Comparison of ENCODE assay signal across 17 cellular contexts in genomic region chr2:236240228-236240990, GRCh38. TPM values are rescaled to one million over a fixed set of nuclear protein-coding genes. Genes with fewer than 3 reads are reported as not detected.
DNase-seq lines count a peak whose midpoint lies in the region; ATAC-seq and TF ChIP-seq lines count a peak whose summit lies in the region.
"Had no signal": no experiment of that assay in that cellular context is flagged by ENCODE, and none has a peak within 500 bp of the region (broad histone marks: within the 10 kb centered on the region; RNA-seq: fewer than 3 reads in every experiment).

No MANE protein-coding gene starts in this region.

- WGBS in psoas muscle, 3 donors, result 25 to 43% (median 29%) methylated on average over 15 of the region's 15 CpGs

- no peak for TF ChIP-seq CTCF in WTC11 (IDR thresholded peaks at IDR 0.05)
- TF ChIP-seq CTCF in left ventricle myocardium inferior (IDR thresholded peaks at IDR 0.05; ENCODE audit: borderline replicate concordance), result no peak
- TF ChIP-seq CTCF in psoas muscle (IDR thresholded peaks at IDR 0.05), result no peak

- H3K4me1 Mint-ChIP-seq in WTC11, result peaks cover 39% of the 10 kb centered on the region
- H3K4me1 Mint-ChIP-seq in activated CD8-positive, alpha-beta T cell treated with anti-CD3 and anti-CD28 coated beads, Interleukin-2, amount 10 ng/mL, durations not matched to agents 7 days and 5 days (ENCODE audit: low read depth), result no peaks in the 10 kb centered on the region
- H3K4me1 Mint-ChIP-seq: memory B cell had no signal

- H3K27me3 ChIP-seq in left ventricle myocardium inferior (ENCODE audit: low read depth) (peaks cover 60% of the 10 kb centered on the region), psoas muscle (ENCODE audit: insufficient read depth in 3 of 3, low read length in 2 of 3) (peaks cover 0 to 11% (median 0%) of the 10 kb centered on the region in 3 donors)

- ATAC-seq in WTC11 (peak; percentile 57), psoas muscle (peak; percentile 86 to 90 (median 88))
- ATAC-seq in activated CD8-positive, alpha-beta T cell treated with anti-CD3 and anti-CD28 coated beads, Interleukin-2, amount 10 ng/mL, durations not matched to agents 7 days and 5 days, result no peak

- H3K4me3 ChIP-seq in left ventricle myocardium inferior (peak overlapping the region; percentile 53), psoas muscle (peak overlapping the region; percentile 33)
- H3K4me3 ChIP-seq: adrenal gland, SK-N-MC had no signal

- H3K27ac ChIP-seq in left ventricle myocardium inferior (replicated peaks), result peak overlapping the region; percentile 92
- peak overlapping the region; percentile 90 for H3K27ac ChIP-seq in psoas muscle
- H3K27ac ChIP-seq: adrenal gland, parathyroid adenoma, SK-N-MC had no signal

- H3K9me3 Mint-ChIP-seq in WTC11, result no peaks in the 10 kb centered on the region
- no peaks in the 10 kb centered on the region for H3K9me3 Mint-ChIP-seq in activated CD8-positive, alpha-beta T cell treated with anti-CD3 and anti-CD28 coated beads, Interleukin-2, amount 10 ng/mL, durations not matched to agents 7 days and 5 days (ENCODE audit: insufficient read depth)

- no peaks in the 10 kb centered on the region for H3K36me3 ChIP-seq in left ventricle myocardium inferior
- no peaks in the 10 kb centered on the region for H3K36me3 ChIP-seq in psoas muscle (ENCODE audit: insufficient read depth in 1 of 2, low read depth in 1 of 2)
- H3K36me3 ChIP-seq: adrenal gland had no signal

- H3K4me1 ChIP-seq in left ventricle myocardium inferior, result peaks cover 55% of the 10 kb centered on the region
- peaks cover 19% of the 10 kb centered on the region for H3K4me1 ChIP-seq in psoas muscle
- H3K4me1 ChIP-seq: adrenal gland, parathyroid adenoma had no signal

- intact Hi-C loops in left ventricle myocardium inferior (cut with micrococcal nuclease), result no loop called here
- intact Hi-C loops in psoas muscle (cut with DNase I), result loop anchor here (2.0 to 10.0 kb wide), 2 partner anchors 58 to 1184 kb away; no protein-coding TSS in a partner anchor

- no peaks in the 10 kb centered on the region for H3K36me3 Mint-ChIP-seq in WTC11
- no peaks in the 10 kb centered on the region for H3K36me3 Mint-ChIP-seq in activated CD8-positive, alpha-beta T cell treated with anti-CD3 and anti-CD28 coated beads, Interleukin-2, amount 10 ng/mL, durations not matched to agents 7 days and 5 days (ENCODE audit: low read depth)

- H3K27ac Mint-ChIP-seq in WTC11, result no peak overlapping the region
- no peak overlapping the region for H3K27ac Mint-ChIP-seq in activated CD8-positive, alpha-beta T cell treated with anti-CD3 and anti-CD28 coated beads, Interleukin-2, amount 10 ng/mL, durations not matched to agents 7 days and 5 days
- H3K27ac Mint-ChIP-seq: memory B cell had no signal

- peak; percentile 94 for DNase-seq in EH (ENCODE audit: low read depth)
- no peak for DNase-seq in WTC11 (ENCODE audit: low spot score)
- peak; percentile 70 for DNase-seq in left ventricle myocardium inferior
- DNase-seq in psoas muscle, result peak; percentile 69 to 90
- no peak for DNase-seq in NCI-H2227 (lab: John Stamatoyannopoulos, UW; ENCODE audit: unreplicated experiment)
- no peak for DNase-seq in cerebellar cortex (ENCODE audit: low spot score)
- DNase-seq in activated CD8-positive, alpha-beta T cell treated with anti-CD3 and anti-CD28 coated beads, Interleukin-2, amount 10 ng/mL, durations not matched to agents 7 days and 5 days, result no peak
- DNase-seq in NCI-H2171 (lab: John Stamatoyannopoulos, UW), result no peak
- DNase-seq: adrenal gland; effector CD8-positive, alpha-beta T cell; GDM1; hippocampal formation; KG1; NCI-H187 treated with DMSO at 0.1 percent for 48 hours had no signal

- POLR2A ChIA-PET in WTC11 (lab: Charles Lee), result no interaction called here
- POLR2A ChIA-PET in activated CD8-positive, alpha-beta T cell treated with anti-CD3 and anti-CD28 coated beads, Interleukin-2, amount 10 ng/mL, durations not matched to agents 7 days and 5 days (lab: Charles Lee), result no interaction called here

- H3K9me3 ChIP-seq in left ventricle myocardium inferior (replicated peaks) (no peaks in the 10 kb centered on the region), psoas muscle (no peaks in the 10 kb centered on the region)
- H3K9me3 ChIP-seq: adrenal gland had no signal

- CTCF ChIA-PET in WTC11 (lab: Charles Lee), result interaction anchor here (0.8 to 3.4 kb wide), 6 partner anchors 31 to 475 kb away, joined by 3 to 14 read pairs (median 4); no protein-coding TSS in a partner anchor
- CTCF ChIA-PET in activated CD8-positive, alpha-beta T cell treated with anti-CD3 and anti-CD28 coated beads, Interleukin-2, amount 10 ng/mL, durations not matched to agents 7 days and 5 days (lab: Charles Lee), result no interaction called here

- peaks cover 43% of the 10 kb centered on the region for H3K27me3 Mint-ChIP-seq in WTC11 (ENCODE audit: low read depth)
- H3K27me3 Mint-ChIP-seq in activated CD8-positive, alpha-beta T cell treated with anti-CD3 and anti-CD28 coated beads, Interleukin-2, amount 10 ng/mL, durations not matched to agents 7 days and 5 days (ENCODE audit: low read depth), result peaks cover 30% of the 10 kb centered on the region

- no peak overlapping the region for H3K4me3 Mint-ChIP-seq in WTC11
- no peak overlapping the region for H3K4me3 Mint-ChIP-seq in activated CD8-positive, alpha-beta T cell treated with anti-CD3 and anti-CD28 coated beads, Interleukin-2, amount 10 ng/mL, durations not matched to agents 7 days and 5 days
- H3K4me3 Mint-ChIP-seq: memory B cell had no signal

TF ChIP-seq in WTC11, 78 proteins besides CTCF, POLR2A, EP300 and RAD21:
- TF ChIP-seq NFE2L1 (CRISPR knock-in tag; IDR thresholded peaks at IDR 0.05), result no peak
- peak; percentile 46; the same call in 1 of the 2 replicates for TF ChIP-seq TEAD4 (CRISPR knock-in tag; IDR thresholded peaks at IDR 0.05)
- TF ChIP-seq KAT7 (CRISPR knock-in tag; IDR thresholded peaks at IDR 0.05; ENCODE audit: borderline replicate concordance), result no peak
- TF ChIP-seq OVOL2 (CRISPR knock-in tag; IDR thresholded peaks at IDR 0.05; ENCODE audit: borderline replicate concordance), result no peak

RNA-seq across cellular contexts. Expression of gene ASB18, which starts 23.8 kb away (rescaled TPM):
- total RNA-seq in WTC11 (2021) (not detected in 3 replicates), left ventricle myocardium inferior (11.3 TPM), psoas muscle (1 to 10 TPM in 3 of 4 donors, under 1 TPM in 1; 0.54 to 9.3 (median 1.9) TPM)
- 1 to 10 TPM in 1 of 3 donors, under 1 TPM in 2; 0.04 to 1.1 (median 0.21) TPM for polyA plus RNA-seq in psoas muscle
- not detected for total RNA-seq in activated CD8-positive, alpha-beta T cell treated with anti-CD3 and anti-CD28 coated beads, Interleukin-2, amount 10 ng/mL, durations not matched to agents 7 days and 5 days
- total RNA-seq: adrenal gland had no signal
- polyA plus RNA-seq: adrenal gland had no signal

Comparison
In these comparisons a context has a peak if more than half of its experiments do, and no peak if none do; other contexts are left out.
1. DNase-seq: peak in EH (single experiment), left ventricle myocardium inferior (single experiment) and psoas muscle (2 of 2); none in WTC11 (single experiment), NCI-H2227 (single experiment), cerebellar cortex (single experiment), activated CD8-positive, alpha-beta T cell treated with anti-CD3 and anti-CD28 coated beads, Interleukin-2, amount 10 ng/mL, durations not matched to agents 7 days and 5 days (single experiment) and NCI-H2171 (single experiment).